8 cellular contexts compared by ENCODE assay signal in the genomic region with DNA sequence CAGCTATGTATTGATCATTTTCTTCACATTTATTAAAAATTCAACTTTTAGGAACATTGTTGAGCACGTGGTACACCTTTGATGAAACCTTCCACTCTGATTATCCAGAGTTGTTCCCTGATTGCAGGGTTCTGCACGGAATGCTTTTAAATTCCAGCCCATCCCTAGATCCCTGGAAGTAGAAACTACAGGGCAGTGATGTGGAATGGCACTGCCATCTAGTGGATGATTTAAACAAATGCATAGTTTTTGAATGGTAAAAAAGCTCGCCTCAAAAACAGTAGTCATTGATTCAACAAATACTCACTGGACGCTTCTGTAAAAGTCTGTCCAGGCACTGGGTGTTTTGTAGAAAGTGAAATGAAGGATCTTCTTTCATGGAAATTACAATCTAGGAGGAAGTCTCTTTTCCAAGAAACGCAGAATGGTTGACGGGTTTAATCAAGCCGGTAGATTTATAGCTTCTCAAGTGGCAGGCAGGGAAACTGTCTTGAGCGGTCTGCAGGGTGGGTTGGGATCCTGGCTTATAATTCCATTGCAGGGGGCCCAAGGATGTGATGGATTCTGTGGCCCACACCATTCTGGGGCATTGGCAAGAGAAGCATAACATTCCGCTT.
A peak's percentile ranks its signal among the peaks of the same experiment; 100 is the strongest.
DNase-seq lines count a peak whose midpoint lies in the region; ATAC-seq and TF ChIP-seq lines count a peak whose summit lies in the region.

No MANE protein-coding gene starts in this region.

- peaks cover 3 to 60% (median 26%) of the 10 kb centered on the region in 9 donors for H3K4me1 ChIP-seq in heart right ventricle

- intact Hi-C loops in activated CD8-positive, alpha-beta T cell treated with anti-CD3 and anti-CD28 coated beads for 36 hours (cut with micrococcal nuclease), result loop anchor here (2.0 to 5.0 kb wide), 2 partner anchors 172 to 231 kb away; no protein-coding TSS in a partner anchor
- intact Hi-C loops in heart right ventricle (cut with DNase I), result loop anchor here in 4 of 10 donors (2.0 to 10.0 kb wide), 5 partner anchors 172 to 734 kb away; no protein-coding TSS in a partner anchor

- peaks cover 8% of the 10 kb centered on the region for H3K4me1 Mint-ChIP-seq in activated CD8-positive, alpha-beta T cell treated with anti-CD3 and anti-CD28 coated beads for 36 hours (ENCODE audit: low read depth)

- peaks cover 0 to 14% (median 0%) of the 10 kb centered on the region in 9 donors for H3K36me3 ChIP-seq in heart right ventricle

- no peaks in the 10 kb centered on the region for H3K9me3 ChIP-seq in heart right ventricle

- DNase-seq in GDM1 (lab: John Stamatoyannopoulos, UW) (peak; percentile 18), NCI-H1105 treated with DMSO at 0.1 percent for 48 hours (lab: John Stamatoyannopoulos, UW) (peak; percentile 27), heart right ventricle (peak in 1 of 2 donors; percentile 54), retinal pigment epithelial cell (ENCODE audit: low read depth) (no peak), NCI-H2107 (lab: John Stamatoyannopoulos, UW) (no peak), cortex of kidney (lab: John Stamatoyannopoulos, UW) (no peak)
- DNase-seq in activated CD8-positive, alpha-beta T cell treated with anti-CD3 and anti-CD28 coated beads for 36 hours, result no peak

- no peak overlapping the region for H3K4me3 Mint-ChIP-seq in activated CD8-positive, alpha-beta T cell treated with anti-CD3 and anti-CD28 coated beads for 36 hours

- ATAC-seq in activated CD8-positive, alpha-beta T cell treated with anti-CD3 and anti-CD28 coated beads for 36 hours, result no peak
- ATAC-seq in heart right ventricle, result peak; percentile 40 to 81 (median 62)

- no peaks in the 10 kb centered on the region for H3K27me3 Mint-ChIP-seq in activated CD8-positive, alpha-beta T cell treated with anti-CD3 and anti-CD28 coated beads for 36 hours

- CTCF ChIA-PET in activated CD8-positive, alpha-beta T cell treated with anti-CD3 and anti-CD28 coated beads for 36 hours (lab: Charles Lee), result interaction anchor here (0.6 to 25.8 kb wide), 63 partner anchors 9 to 1298 kb away, joined by 3 to 1012 read pairs (median 4); a partner anchor contains a TSS

- H3K27ac Mint-ChIP-seq in activated CD8-positive, alpha-beta T cell treated with anti-CD3 and anti-CD28 coated beads for 36 hours, result no peak overlapping the region

- TF ChIP-seq CTCF in 22Rv1 (IDR thresholded peaks at IDR 0.05) (peak; percentile 89), heart right ventricle (IDR thresholded peaks at IDR 0.05) (peak; percentile 72 to 88 (median 82)), retinal pigment epithelial cell (conservative IDR thresholded peaks at IDR 0.05; ENCODE audit: low read depth, low read length) (peak; percentile 70)
- peak; percentile 93 for TF ChIP-seq CTCF in activated CD8-positive, alpha-beta T cell treated with anti-CD3 and anti-CD28 coated beads for 36 hours (IDR thresholded peaks at IDR 0.05)

- H3K9me3 Mint-ChIP-seq in activated CD8-positive, alpha-beta T cell treated with anti-CD3 and anti-CD28 coated beads for 36 hours, result no peaks in the 10 kb centered on the region

- no peaks in the 10 kb centered on the region for H3K27me3 ChIP-seq in heart right ventricle

- H3K4me3 ChIP-seq in heart right ventricle (no peak overlapping the region), retinal pigment epithelial cell (ENCODE audit: low read length) (no peak overlapping the region)

- 47 to 48% methylated on average over 9 of the region's 9 CpGs for WGBS in heart right ventricle, 2 donors

- H3K27ac ChIP-seq in 22Rv1, result no peak overlapping the region
- peak overlapping the region in 1 of 10 donors; percentile 21 for H3K27ac ChIP-seq in heart right ventricle

- POLR2A ChIA-PET in activated CD8-positive, alpha-beta T cell treated with anti-CD3 and anti-CD28 coated beads for 36 hours (lab: Charles Lee), result interaction anchor here (1.1 kb wide), 2 partner anchors 134 to 148 kb away, joined by 3 to 5 read pairs; no protein-coding TSS in a partner anchor

- no peaks in the 10 kb centered on the region for H3K36me3 Mint-ChIP-seq in activated CD8-positive, alpha-beta T cell treated with anti-CD3 and anti-CD28 coated beads for 36 hours (ENCODE audit: low read depth)

Comparison
In these comparisons a context has a peak if more than half of its experiments do, and no peak if none do; other contexts are left out.
1. DNase-seq: peak in GDM1 (single experiment) and NCI-H1105 treated with DMSO at 0.1 percent for 48 hours (single experiment); none in activated CD8-positive, alpha-beta T cell treated with anti-CD3 and anti-CD28 coated beads for 36 hours (single experiment), retinal pigment epithelial cell (single experiment), NCI-H2107 (single experiment) and cortex of kidney (single experiment).
2. Peak in every context shown above with its lines, with median percentiles within 50 percentile points of each other: CTCF ChIP-seq.